In genomic region chr9:70835323-70835722, GRCh38 we compare ENCODE assay signal across 24 cellular contexts.
DNase-seq lines count a peak whose midpoint lies in the region; ATAC-seq and TF ChIP-seq lines count a peak whose summit lies in the region.
"Had no signal": no experiment of that assay in that cellular context is flagged by ENCODE, and none has a peak within 500 bp of the region (broad histone marks: within the 10 kb centered on the region; RNA-seq: fewer than 3 reads in every experiment).

No MANE protein-coding gene starts in this region.

- H3K27me3 ChIP-seq in smooth muscle cell (ENCODE audit: low read depth): no peaks in the 10 kb centered on the region
- H3K27me3 ChIP-seq: ovary, right atrium auricular region had no signal

- H3K36me3 ChIP-seq in smooth muscle cell (ENCODE audit: low read depth): no peaks in the 10 kb centered on the region
- H3K36me3 ChIP-seq: ovary, right atrium auricular region had no signal

- DNase-seq in ELR (ENCODE audit: low read depth) (peak; percentile 18), MV-4-11 (lab: John Stamatoyannopoulos, UW) (peak; percentile 45), epithelial cell of prostate (ENCODE audit: low read depth, low spot score) (peak; percentile 56), renal cortical epithelial cell (ENCODE audit: low read depth) (peak; percentile 72), smooth muscle cell (lab: John Stamatoyannopoulos, UW; ENCODE audit: unreplicated experiment) (no peak)
- DNase-seq: activated CD4-positive, alpha-beta T cell treated with anti-CD3 and anti-CD28 coated beads for 36 hours; activated gamma-delta T cell; activated T-cell treated with anti-CD3 and anti-CD28 coated beads for 4 hours; C1 segment of cervical spinal cord; COR-L47; dermis blood vessel endothelial cell; GOT3; head of caudate nucleus; kidney; MM.1S; NCI-H1436 treated with DMSO at 0.1 percent for 48 hours; OCI-M1; ovary; stimulated activated CD4-positive, alpha-beta T cell treated with anti-CD3 and anti-CD28 coated beads, Interleukin-2, amount 100 ng/mL, for 48 hours; trophoblast cell had no signal

- H4K20me1 ChIP-seq in smooth muscle cell (ENCODE audit: low read depth): no peaks in the 10 kb centered on the region

- 87% methylated on average over 4 of the region's 4 CpGs for WGBS in smooth muscle cell (ENCODE audit: low lambda C conversion rate)

- peaks cover 5% of the 10 kb centered on the region for H3K4me1 ChIP-seq in smooth muscle cell (ENCODE audit: low read depth)
- H3K4me1 ChIP-seq: right atrium auricular region had no signal

- H3K79me2 ChIP-seq in smooth muscle cell (ENCODE audit: low read depth): no peaks in the 10 kb centered on the region

- no peak overlapping the region for H3K4me3 ChIP-seq in smooth muscle cell
- H3K4me3 ChIP-seq: ovary, right atrium auricular region had no signal

- no peaks in the 10 kb centered on the region for H3F3A ChIP-seq in smooth muscle cell (ENCODE audit: low read depth)

- TF ChIP-seq CTCF in smooth muscle cell (IDR thresholded peaks at IDR 0.05; ENCODE audit: borderline replicate concordance, insufficient read depth, poor library complexity, severe bottlenecking): no peak

- no peak for ATAC-seq in GM18909 (IDR thresholded peaks at IDR 0.05; ENCODE audit: poor library complexity, unreplicated experiment)
- ATAC-seq in GM19397 (IDR thresholded peaks at IDR 0.05; ENCODE audit: unreplicated experiment): no peak
- ATAC-seq: activated CD4-positive, alpha-beta T cell treated with anti-CD3 and anti-CD28 coated beads for 36 hours; Right ventricle myocardium inferior had no signal

- no peak overlapping the region for H3K27ac ChIP-seq in epithelial cell of prostate
- H3K27ac ChIP-seq in smooth muscle cell (ENCODE audit: low read depth): no peak overlapping the region
- H3K27ac ChIP-seq: ovary, right atrium auricular region had no signal

- no peak overlapping the region for H2AFZ ChIP-seq in smooth muscle cell (ENCODE audit: low read depth)

- no peak overlapping the region for H3K4me2 ChIP-seq in smooth muscle cell

- H3K9ac ChIP-seq in smooth muscle cell (ENCODE audit: low read depth): no peak overlapping the region

- no peaks in the 10 kb centered on the region for H3K9me3 ChIP-seq in smooth muscle cell (replicated peaks; ENCODE audit: low read depth)
- H3K9me3 ChIP-seq: ovary, right atrium auricular region had no signal
